32 cellular contexts compared by ENCODE assay signal in the genomic region with DNA sequence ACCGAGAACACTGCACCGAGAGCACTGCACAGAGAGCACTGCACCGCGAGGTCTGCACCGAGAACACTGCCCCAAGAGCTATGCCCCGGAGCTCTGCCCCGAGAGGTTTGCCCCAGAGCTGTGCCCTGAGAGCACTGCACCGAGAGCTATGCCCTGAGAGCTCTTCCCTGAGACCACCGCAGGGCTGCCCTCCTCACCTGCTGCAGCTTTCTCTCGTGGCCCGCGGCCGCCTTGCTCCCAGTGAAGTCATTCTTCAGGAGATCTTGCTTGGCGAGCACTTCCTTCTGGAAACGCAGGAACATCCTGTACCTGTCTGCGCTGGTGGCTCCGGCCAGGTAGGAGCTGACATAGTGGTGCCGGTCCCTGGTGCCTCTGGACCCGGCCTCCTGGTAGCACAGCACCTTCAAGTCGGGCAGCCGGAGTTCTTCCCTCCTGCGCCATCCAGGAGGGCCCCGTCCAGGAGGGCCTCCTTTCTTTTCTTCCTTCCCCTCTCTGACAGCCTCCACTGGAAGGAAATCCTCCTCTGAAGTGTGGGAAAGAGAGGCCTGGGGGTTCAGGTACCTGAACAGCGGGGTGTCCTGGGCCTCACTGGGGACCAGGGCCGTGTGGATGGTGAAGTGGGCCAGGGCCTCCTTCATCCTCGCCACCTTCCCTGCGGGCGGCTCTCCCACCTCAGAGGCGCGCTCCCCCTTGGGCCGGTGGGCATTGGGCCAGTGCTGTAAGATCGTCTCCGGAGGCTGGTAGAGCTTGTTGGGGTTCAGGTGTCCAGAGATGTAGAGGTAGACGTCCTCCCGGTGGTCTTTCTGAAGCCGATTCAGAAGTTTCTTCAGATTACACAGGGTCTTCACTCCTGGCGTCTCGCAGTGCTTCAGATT. TPM values are rescaled to one million over a fixed set of nuclear protein-coding genes. Genes with fewer than 3 reads are reported as not detected.
"Had no signal": no experiment of that assay in that cellular context is flagged by ENCODE, and none has a peak within 500 bp of the region (broad histone marks: within the 10 kb centered on the region; RNA-seq: fewer than 3 reads in every experiment).

No MANE protein-coding gene starts in this region.

- H3K4me1 ChIP-seq: adrenal gland, Peyer's patch had no signal

- DNase-seq: activated CD4-positive, alpha-beta T cell treated with anti-CD3 and anti-CD28 coated beads, Interleukin-2, amount 10 ng/mL, durations not matched to agents 7 days and 5 days; activated CD4-positive, alpha-beta T cell treated with anti-CD3 and anti-CD28 coated beads, Interleukin-2, amount 50 U/mL, for 48 hours; activated CD8-positive, alpha-beta T cell treated with anti-CD3 and anti-CD28 coated beads, Interleukin-2, amount 10 ng/mL, durations not matched to agents 7 days and 5 days; activated gamma-delta T cell treated with Interleukin-2 at 50 U/mL for 16 hours; activated naive CD4-positive, alpha-beta T cell treated with anti-CD3 and anti-CD28 coated beads for 36 hours; activated T-cell treated with anti-CD3 and anti-CD28 coated beads, Interleukin-2, amount 50 U/mL, for 24 hours; adrenal gland; central memory CD4-positive, alpha-beta T cell; Karpas-422; KBM-7; NCI-H1048; NCI-H1105 treated with DMSO at 0.1 percent for 48 hours; NCI-H1436; NCI-H1694; NCI-H1930; NCI-H2081 treated with DMSO at 0.1 percent for 48 hours; NCI-H226; NCI-H446 treated with DMSO at 0.1 percent for 48 hours; NCI-H524; Peyer's patch; RPMI8226; SIG-M5; SW 1271; T1000 had no signal

- ATAC-seq: activated CD8-positive, alpha-beta T cell treated with anti-CD3 and anti-CD28 coated beads, Interleukin-2, amount 10 ng/mL, durations not matched to agents 7 days and 5 days; activated naive CD4-positive, alpha-beta T cell treated with anti-CD3 and anti-CD28 coated beads, Interleukin-2, amount 50 U/mL, for 72 hours; SK-N-SH treated with all-trans-retinoic acid at 6 μM for 48 hours had no signal

- H3K27ac ChIP-seq: adrenal gland, Peyer's patch had no signal

- H3K9me3 ChIP-seq: adrenal gland, Peyer's patch had no signal

- H3K36me3 ChIP-seq: adrenal gland, Peyer's patch had no signal

- H3K27me3 ChIP-seq: adrenal gland, Peyer's patch had no signal

- H3K4me3 ChIP-seq: adrenal gland, Peyer's patch had no signal

RNA-seq across cellular contexts. Expression of gene C6orf118, which starts 7.8 kb away (rescaled TPM):
- total RNA-seq: activated CD4-positive, alpha-beta T cell treated with anti-CD3 and anti-CD28 coated beads, Interleukin-2, amount 10 ng/mL, durations not matched to agents 7 days and 5 days; activated CD8-positive, alpha-beta T cell treated with anti-CD3 and anti-CD28 coated beads, Interleukin-2, amount 10 ng/mL, durations not matched to agents 7 days and 5 days; activated naive CD4-positive, alpha-beta T cell treated with anti-CD3 and anti-CD28 coated beads for 36 hours; activated naive CD4-positive, alpha-beta T cell treated with anti-CD3 and anti-CD28 coated beads, Interleukin-2, amount 50 U/mL, for 72 hours; activated T-helper 2 cell treated with anti-CD3 and anti-CD28 coated beads, Interferon-gamma antibody, Interleukin-2, Interleukin-4, amounts not matched to agents 10 μg/mL and 5 μg/mL and 100 μg/mL, durations not matched to agents 14 hours and 24 hours and 36 hours; adrenal gland; MCF 10A; Peyer's patch; SK-MEL-5; T-helper 1 cell treated with Interleukin-12 subunit alpha and Interleukin-12 subunit beta and Interleukin-4 antibody, amounts not matched to agents 30 ng/mL and 1 ng/mL, for 36 hours; T-helper 2 cell treated with Interferon-gamma antibody and Interleukin-4, amounts not matched to agents 100 ng/mL and 5 ng/mL, for 36 hours had no signal
- polyA plus RNA-seq: adrenal gland, IgD-negative memory B cell had no signal
